Comparison of ENCODE assay signal across 15 cellular contexts in the genomic region with DNA sequence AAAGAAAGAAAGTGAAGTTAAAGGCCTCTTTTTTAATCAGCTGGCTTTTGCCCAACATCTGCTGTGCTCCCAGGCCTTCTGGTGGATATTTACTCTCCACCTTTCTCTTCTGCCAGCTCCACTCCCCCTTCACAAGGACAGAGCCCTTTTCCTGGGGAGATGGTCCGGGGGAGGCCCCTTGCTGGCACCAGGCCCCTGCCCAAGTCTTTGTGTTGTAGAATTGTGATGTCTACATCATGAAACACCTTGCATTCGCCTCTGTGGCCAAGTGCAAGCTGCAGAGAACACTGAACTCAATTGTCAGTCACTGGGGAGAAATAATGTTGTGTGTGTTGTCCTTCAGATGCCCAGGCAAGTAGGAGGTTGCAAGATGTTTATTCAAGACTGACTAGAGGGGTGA.
DNase-seq lines count a peak whose midpoint lies in the region; ATAC-seq and TF ChIP-seq lines count a peak whose summit lies in the region.
"Had no signal": no experiment of that assay in that cellular context is flagged by ENCODE, and none has a peak within 500 bp of the region (broad histone marks: within the 10 kb centered on the region; RNA-seq: fewer than 3 reads in every experiment).

No MANE protein-coding gene starts in this region.

- no peak for TF ChIP-seq EP300 in ovary (IDR thresholded peaks at IDR 0.05)

- H2AFZ ChIP-seq in mammary epithelial cell (ENCODE audit: low read depth, low read length): no peak overlapping the region

- intact Hi-C loops in ovary (cut with DNase I) (no loop called here), mammary epithelial cell (cut with micrococcal nuclease) (loop anchor here (2.0 kb wide), 1 partner anchor 199 kb away; no protein-coding TSS in a partner anchor)

- TF ChIP-seq POLR2A in ovary (IDR thresholded peaks at IDR 0.05): no peak

- peaks cover 22% of the 10 kb centered on the region for H3K4me1 ChIP-seq in ovary (ENCODE audit: insufficient read depth)
- H3K4me1 ChIP-seq in mammary epithelial cell (ENCODE audit: insufficient read depth, low read length): peaks cover 20% of the 10 kb centered on the region
- H3K4me1 ChIP-seq: BLaER1, Peyer's patch had no signal

- H3K4me3 ChIP-seq in ovary: no peak overlapping the region
- no peak overlapping the region for H3K4me3 ChIP-seq in mammary epithelial cell (replicated peaks in 1 of 3; ENCODE audit: insufficient read depth in 1 of 3, low read depth in 2 of 3, low read length in 3 of 3)
- H3K4me3 ChIP-seq: adrenal gland, BLaER1, Peyer's patch had no signal

- 17 to 18% (median 17%) methylated on average over 2 of the region's 2 CpGs for WGBS in ovary, 3 donors
- 56% methylated on average over 2 of the region's 2 CpGs for WGBS in mammary epithelial cell (ENCODE audit: low coverage, missing lambda C conversion rate)

- H3K9me3 ChIP-seq in ovary: no peaks in the 10 kb centered on the region
- no peaks in the 10 kb centered on the region for H3K9me3 ChIP-seq in mammary epithelial cell (replicated peaks; ENCODE audit: insufficient read depth, low read length)
- H3K9me3 ChIP-seq: adrenal gland, Peyer's patch had no signal

- TF ChIP-seq CTCF in ovary (IDR thresholded peaks at IDR 0.05): no peak
- TF ChIP-seq CTCF in mammary epithelial cell (conservative IDR thresholded peaks at IDR 0.05 in 1 of 2, IDR thresholded peaks at IDR 0.05 in 1 of 2; ENCODE audit: extremely low read depth in 1 of 2, insufficient read depth in 1 of 2, low read depth in 1 of 2, low read length in 2 of 2): no peak

- H4K20me1 ChIP-seq in mammary epithelial cell (ENCODE audit: insufficient read depth, low read length): no peaks in the 10 kb centered on the region
- H4K20me1 ChIP-seq: BLaER1 had no signal

- peak overlapping the region in 1 of 2 donors; percentile 47 for H3K27ac ChIP-seq in ovary
- H3K27ac ChIP-seq in mammary epithelial cell (ENCODE audit: insufficient read depth, low read depth, low read length): no peak overlapping the region
- H3K27ac ChIP-seq: adrenal gland, BLaER1, epithelial cell of prostate, Peyer's patch had no signal

- no peak overlapping the region for H3K9ac ChIP-seq in mammary epithelial cell (ENCODE audit: insufficient read depth, low read length)
- H3K9ac ChIP-seq: BLaER1 had no signal

- H3K27me3 ChIP-seq in ovary (no peaks in the 10 kb centered on the region), mammary epithelial cell (ENCODE audit: insufficient read depth, low read length) (no peaks in the 10 kb centered on the region)
- H3K27me3 ChIP-seq: adrenal gland, BLaER1, Peyer's patch had no signal

- no peak overlapping the region for H3K4me2 ChIP-seq in mammary epithelial cell (ENCODE audit: insufficient read depth, low read depth, low read length)
- H3K4me2 ChIP-seq: BLaER1 had no signal

- no TSS peak for BruUV-seq in mammary epithelial cell (replicated peaks; lab: Mats Ljungman, UMichigan)

- H3K36me3 ChIP-seq in ovary (no peaks in the 10 kb centered on the region), mammary epithelial cell (ENCODE audit: insufficient read depth, low read length) (no peaks in the 10 kb centered on the region)
- H3K36me3 ChIP-seq: adrenal gland, BLaER1, Peyer's patch had no signal

- H3K79me2 ChIP-seq in mammary epithelial cell (ENCODE audit: insufficient read depth, low read length): no peaks in the 10 kb centered on the region

- DNase-seq in DMS 273 treated with DMSO at 0.1 percent for 48 hours (lab: John Stamatoyannopoulos, UW) (peak; percentile 41), NCI-H1694 treated with DMSO at 0.1 percent for 48 hours (lab: John Stamatoyannopoulos, UW) (peak; percentile 68), fibroblast of peridontal ligament (ENCODE audit: extremely low read depth) (peak; percentile 44), ovary (peak in 4 of 5 donors; percentile 49 to 70 (median 58)), mammary epithelial cell (no peak), DMS53 (lab: John Stamatoyannopoulos, UW) (no peak)
- DNase-seq: activated CD8-positive, alpha-beta T cell treated with anti-CD3 and anti-CD28 coated beads for 36 hours; DMS153; NCI-H2081 treated with DMSO at 0.1 percent for 48 hours; Peyer's patch had no signal

- ATAC-seq in HG03439 (IDR thresholded peaks at IDR 0.05; ENCODE audit: unreplicated experiment): no peak
- ATAC-seq: activated CD8-positive, alpha-beta T cell treated with anti-CD3 and anti-CD28 coated beads for 36 hours; sciatic nerve had no signal

- in situ Hi-C loops in mammary epithelial cell (cut with MboI; ENCODE audit: low sequenced_read_pairs in 2 of 2): no loop called here

- dilution Hi-C loops in mammary epithelial cell (cut with HindIII; ENCODE audit: low sequenced_read_pairs): no loop called here

- CTCF ChIA-PET in mammary epithelial cell (lab: Charles Lee; ENCODE audit: low non-redundant PET): no interaction called here

Comparison
In these comparisons a context has a peak if more than half of its experiments do, and no peak if none do; other contexts are left out.
1. DNase-seq: peak in DMS 273 treated with DMSO at 0.1 percent for 48 hours (single experiment), NCI-H1694 treated with DMSO at 0.1 percent for 48 hours (single experiment), fibroblast of peridontal ligament (single experiment) and ovary (4 of 5); none in mammary epithelial cell (single experiment) and DMS53 (single experiment).